ENCODE assay signal across 1 cellular context in genomic region chr10:110900983-110901382, GRCh38.
TF ChIP-seq lines count a peak whose summit lies in the region.

No MANE protein-coding gene starts in this region.

TF ChIP-seq in GM12878, 131 proteins besides CTCF, POLR2A, EP300 and RAD21:
- TF ChIP-seq ZBED1 (IDR thresholded peaks at IDR 0.05; ENCODE audit: borderline replicate concordance), result 0 out of 2 replicates have a peak, but pooled peaks have one; percentile 22
- no peak for TF ChIP-seq CEBPZ (IDR thresholded peaks at IDR 0.05; ENCODE audit: low read depth, low read length)
